8 cellular contexts compared by ENCODE assay signal in genomic region chr7:74083117-74083876, GRCh38. TPM values are rescaled to one million over a fixed set of nuclear protein-coding genes. Genes with fewer than 3 reads are reported as not detected.
DNase-seq lines count a peak whose midpoint lies in the region; ATAC-seq and TF ChIP-seq lines count a peak whose summit lies in the region.

LIMK1 (plus strand) TSS chr7:74083804; CDS start chr7:74083991, 187 bp downstream.

- peak; percentile 80 for DNase-seq in SIG-M5 treated with dmso at 0.1 percent for 504 hours (lab: John Stamatoyannopoulos, UW; ENCODE audit: unreplicated experiment)
- no peak for DNase-seq in SIG-M5 (lab: John Stamatoyannopoulos, UW)
- DNase-seq in NCI-H2196 (lab: John Stamatoyannopoulos, UW; ENCODE audit: unreplicated experiment), result peak; percentile 77
- DNase-seq in activated CD4-positive, CD25-positive, alpha-beta regulatory T cell (lab: John Stamatoyannopoulos, UW), result peak; percentile 62 to 80 (median 72)
- peak in 56 of 61 donors; percentile 18 to 89 (median 76) for DNase-seq in caudate nucleus (lab: John Stamatoyannopoulos, UW)
- DNase-seq in iris pigment epithelial cell (ENCODE audit: low read depth), result peak; percentile 69
- peak; percentile 96 for DNase-seq in spleen

- intact Hi-C loops in spleen (cut with DNase I; ENCODE audit: low total_unique reads), result loop anchor here (5.0 kb wide), 1 partner anchor 89 kb away; the partner anchor contains the start of gene EIF4H

- no peaks in the 10 kb centered on the region for H3K9me3 ChIP-seq in spleen

- peaks cover 8 to 29% (median 21%) of the 10 kb centered on the region in 6 donors for H3K4me1 ChIP-seq in spleen

- ATAC-seq in HG03025 (IDR thresholded peaks at IDR 0.05; ENCODE audit: low FRiP score, unreplicated experiment), result peak; percentile 63

- no peaks in the 10 kb centered on the region for H3K27me3 ChIP-seq in spleen (replicated peaks in 1 of 7)

- peak within 1 kb of the TSS; percentile 57 to 92 (median 68) for H3K4me3 ChIP-seq in spleen

- WGBS in spleen, 5 donors, result 13 to 57% (median 22%) methylated on average over 5 to 69 of the region's 71 CpGs

- TF ChIP-seq POLR2A in spleen (IDR thresholded peaks at IDR 0.05), result no peak

- no peak for TF ChIP-seq CTCF in spleen (IDR thresholded peaks at IDR 0.05 in 8 of 11, conservative IDR thresholded peaks at IDR 0.05 in 3 of 11)

- H3K27ac ChIP-seq in caudate nucleus (ENCODE audit: low read depth, low read length) (no peak within 1 kb of the TSS), spleen (peak within 1 kb of the TSS in 6 of 8 donors; percentile 19 to 83 (median 64))

- peaks cover 0 to 20% (median 0%) of the 10 kb centered on the region in 6 donors for H3K36me3 ChIP-seq in spleen

RNA-seq across cellular contexts. Expression of gene LIMK1, which starts in this region (rescaled TPM):
- total RNA-seq in spleen, result 10 to 100 TPM; 33.1 to 45.8 (median 41.0) TPM
- polyA plus RNA-seq in spleen, result 10 to 100 TPM; 15.2 to 24.6 (median 15.2) TPM
